ENCODE assay signal across 28 cellular contexts in genomic region chr7:11163220-11163619, GRCh38.
"Had no signal": no experiment of that assay in that cellular context is flagged by ENCODE, and none has a peak within 500 bp of the region (broad histone marks: within the 10 kb centered on the region; RNA-seq: fewer than 3 reads in every experiment).

No MANE protein-coding gene starts in this region.

- ATAC-seq: effector memory CD8-positive, alpha-beta T cell; esophagus mucosa; gastroesophageal sphincter; heart left ventricle; left colon; left lobe of liver; left ventricle myocardium superior; lower lobe of right lung; mucosa of descending colon; naive thymus-derived CD8-positive, alpha-beta T cell had no signal

- H3K27me3 ChIP-seq: colonic mucosa, esophagus squamous epithelium, gastroesophageal sphincter, heart left ventricle, hepatocyte had no signal

- H2AFZ ChIP-seq: hepatocyte had no signal

- FAIRE-seq: endometrium, kidney had no signal

- H3K4me2 ChIP-seq: hepatocyte had no signal

- H3K79me2 ChIP-seq: hepatocyte had no signal

- DNase-seq: colonic mucosa; cortex of kidney; effector CD8-positive, alpha-beta T cell; effector memory CD8-positive, alpha-beta T cell; endodermal cell; erythroblast; esophagus squamous epithelium; foreskin fibroblast; foreskin melanocyte; heart left ventricle; hypothalamus; immature natural killer cell; islet precursor cell; kidney; kidney glomerular epithelial cell; left colon; left ventricle myocardium superior; lower lobe of right lung; mesenchymal stem cell; mucosa of descending colon; naive B cell; naive thymus-derived CD8-positive, alpha-beta T cell had no signal

- H3K9me3 ChIP-seq: colonic mucosa, esophagus squamous epithelium, gastroesophageal sphincter, heart left ventricle, lower lobe of right lung, mucosa of descending colon had no signal

- H3K4me3 ChIP-seq: colonic mucosa, esophagus squamous epithelium, gastroesophageal sphincter, heart left ventricle, hepatocyte, lower lobe of right lung, mucosa of descending colon had no signal

- H3K36me3 ChIP-seq: colonic mucosa, esophagus squamous epithelium, gastroesophageal sphincter, heart left ventricle, lower lobe of right lung had no signal

- H3K27ac ChIP-seq: colonic mucosa, epithelial cell of prostate, esophagus squamous epithelium, gastroesophageal sphincter, heart left ventricle, hepatocyte, lower lobe of right lung had no signal

- H3K4me1 ChIP-seq: colonic mucosa, esophagus squamous epithelium, gastroesophageal sphincter, heart left ventricle, lower lobe of right lung had no signal
